8 cellular contexts compared by ENCODE assay signal in genomic region chr4:153432971-153433752, GRCh38. TPM values are rescaled to one million over a fixed set of nuclear protein-coding genes. Genes with fewer than 3 reads are reported as not detected.
DNase-seq lines count a peak whose midpoint lies in the region; ATAC-seq and TF ChIP-seq lines count a peak whose summit lies in the region.

No MANE protein-coding gene starts in this region.

- no peak for TF ChIP-seq POLR2A in sigmoid colon (IDR thresholded peaks at IDR 0.05)

- intact Hi-C loops in CD14-positive monocyte (cut with micrococcal nuclease) (loop anchor here (5.0 to 10.0 kb wide), 4 partner anchors 34 to 144 kb away; partner anchors contain the start of gene TMEM131L (in 1 of the 2)), sigmoid colon (cut with DNase I) (loop anchor here (5.0 kb wide), 2 partner anchors 34 to 139 kb away; partner anchors contain the start of gene TMEM131L)

- H3K4me1 Mint-ChIP-seq in CD14-positive monocyte = peaks cover 19% of the 10 kb centered on the region

- H3K36me3 ChIP-seq in sigmoid colon = no peaks in the 10 kb centered on the region

- peak overlapping the region in 2 of 4 donors; percentile 39 for H3K27ac ChIP-seq in sigmoid colon

- no peak overlapping the region for H3K4me3 ChIP-seq in sigmoid colon

- TF ChIP-seq CTCF in CD14-positive monocyte (IDR thresholded peaks at IDR 0.05) = peak; percentile 72
- TF ChIP-seq CTCF in sigmoid colon (IDR thresholded peaks at IDR 0.05) = peak in 3 of 4 experiments; percentile 7 to 49 (median 41)

- H3K9me3 Mint-ChIP-seq in CD14-positive monocyte = no peaks in the 10 kb centered on the region

- TF ChIP-seq EP300 in sigmoid colon (IDR thresholded peaks at IDR 0.05) = no peak

- H3K4me1 ChIP-seq in sigmoid colon = peaks cover 0 to 22% (median 18%) of the 10 kb centered on the region in 4 donors

- no peaks in the 10 kb centered on the region for H3K36me3 Mint-ChIP-seq in CD14-positive monocyte

- H3K4me3 Mint-ChIP-seq in CD14-positive monocyte = peak overlapping the region; percentile 90 to 95

- H3K9me3 ChIP-seq in sigmoid colon = no peaks in the 10 kb centered on the region

- ATAC-seq in GM19043 (IDR thresholded peaks at IDR 0.05; ENCODE audit: low read depth, unreplicated experiment) (peak; percentile 88), HG03159 (IDR thresholded peaks at IDR 0.05; ENCODE audit: unreplicated experiment) (peak; percentile 91)

- peak; percentile 63 for DNase-seq in CD14-positive monocyte (ENCODE audit: low spot score)
- peak; percentile 98 for DNase-seq in OCI-M1 (lab: John Stamatoyannopoulos, UW)
- DNase-seq in activated T-helper 1 cell treated with Interleukin-2 at 50 U/mL for 16 hours (ENCODE audit: low read depth) = peak; percentile 30
- DNase-seq in globus pallidus (ENCODE audit: low spot score) = peak; percentile 40
- DNase-seq in sigmoid colon = peak; percentile 74
- DNase-seq in NCI-H2227 treated with DMSO at 0.1 percent for 48 hours (lab: John Stamatoyannopoulos, UW) = no peak

- peaks cover 0 to 5% (median 2%) of the 10 kb centered on the region in 3 donors for H3K27me3 Mint-ChIP-seq in CD14-positive monocyte (ENCODE audit: low read depth in 3 of 3)

- no peaks in the 10 kb centered on the region for H3K27me3 ChIP-seq in sigmoid colon

- WGBS in sigmoid colon, 2 donors = 35 to 51% methylated on average over 12 of the region's 12 CpGs

- H3K27ac Mint-ChIP-seq in CD14-positive monocyte = peak overlapping the region; percentile 91 to 100 (median 97)

RNA-seq across cellular contexts. Expression of gene TMEM131L, which starts 33.0 kb away (rescaled TPM):
- polyA plus RNA-seq in CD14-positive monocyte (10 to 100 TPM; 11.2 to 26.0 TPM), sigmoid colon (10 to 100 TPM in 1 of 3 donors, under 1 TPM in 2; 0.60 to 15.2 (median 0.69) TPM)
- total RNA-seq in sigmoid colon = 10 to 100 TPM in 3 of 4 donors, 1 to 10 TPM in 1; 8.2 to 27.2 (median 15.6) TPM
